In genomic region chr3:134677196-134677986, GRCh38 we compare ENCODE assay signal across 9 cellular contexts. TPM values are rescaled to one million over a fixed set of nuclear protein-coding genes. Genes with fewer than 3 reads are reported as not detected.
DNase-seq lines count a peak whose midpoint lies in the region; ATAC-seq, FAIRE-seq and TF ChIP-seq lines count a peak whose summit lies in the region.
"Had no signal": no experiment of that assay in that cellular context is flagged by ENCODE, and none has a peak within 500 bp of the region (broad histone marks: within the 10 kb centered on the region; RNA-seq: fewer than 3 reads in every experiment).

No MANE protein-coding gene starts in this region.

- no peak overlapping the region for H3K9ac ChIP-seq in SU-DHL-6 (ENCODE audit: low read length)
- H3K9ac ChIP-seq in mesenchymal stem cell (ENCODE audit: low read length) = no peak overlapping the region

- 50% methylated on average over 11 of the region's 11 CpGs for WGBS in mesenchymal stem cell

- no peak for FAIRE-seq in urothelium cell line (lab: Jason Lieb, UNC)
- FAIRE-seq: endometrium had no signal

- H3F3A ChIP-seq in SU-DHL-6 (ENCODE audit: insufficient read depth) = no peaks in the 10 kb centered on the region

- no peak overlapping the region for H3K27ac ChIP-seq in SU-DHL-6 (ENCODE audit: low read depth, low read length)
- H3K27ac ChIP-seq in mesenchymal stem cell (ENCODE audit: low read length, poor library complexity, severe bottlenecking) = no peak overlapping the region

- no peaks in the 10 kb centered on the region for H4K20me1 ChIP-seq in SU-DHL-6 (ENCODE audit: low read depth, low read length)

- H2AK5ac ChIP-seq in mesenchymal stem cell (ENCODE audit: low read length, severe bottlenecking) = no peak overlapping the region

- peak; percentile 95 for ATAC-seq in left ventricle myocardium superior
- no peak for ATAC-seq in HG02642 (IDR thresholded peaks at IDR 0.05; ENCODE audit: poor library complexity, unreplicated experiment)
- ATAC-seq in HG03095 (IDR thresholded peaks at IDR 0.05; ENCODE audit: unreplicated experiment) = no peak

- H3K36me3 ChIP-seq in SU-DHL-6 (ENCODE audit: low read length) (no peaks in the 10 kb centered on the region), mesenchymal stem cell (ENCODE audit: control insufficient read depth in 1 of 2, insufficient read depth in 2 of 2, low read depth in 1 of 2, low read length in 2 of 2) (no peaks in the 10 kb centered on the region)

- no peaks in the 10 kb centered on the region for H3K9me2 ChIP-seq in SU-DHL-6 (replicated peaks; ENCODE audit: insufficient read depth, low read length)

- H2AFZ ChIP-seq in SU-DHL-6 (ENCODE audit: low read depth, low read length, severe bottlenecking) = no peak overlapping the region
- no peak overlapping the region for H2AFZ ChIP-seq in mesenchymal stem cell (ENCODE audit: low read depth, low read length)

- H2BK15ac ChIP-seq in mesenchymal stem cell (ENCODE audit: low read depth, poor library complexity, severe bottlenecking) = no peak overlapping the region

- H3K79me1 ChIP-seq in mesenchymal stem cell (replicated peaks; ENCODE audit: low read length, poor library complexity, severe bottlenecking) = no peaks in the 10 kb centered on the region

- H2BK12ac ChIP-seq in mesenchymal stem cell (ENCODE audit: low read length in 2 of 2) = no peak overlapping the region

- peak; percentile 32 for TF ChIP-seq CTCF in SU-DHL-6 (IDR thresholded peaks at IDR 0.05; ENCODE audit: insufficient read depth, low read length, poor library complexity, severe bottlenecking)

- H3K4me1 ChIP-seq in mesenchymal stem cell (ENCODE audit: control insufficient read depth, insufficient read depth, low read depth, low read length) = no peaks in the 10 kb centered on the region

- DNase-seq in stimulated activated CD4-positive, alpha-beta T cell treated with anti-CD3 and anti-CD28 coated beads, Interleukin-15, amount 100 ng/mL, for 24 hours = peak; percentile 15
- DNase-seq in stimulated activated CD4-positive, alpha-beta T cell treated with anti-CD3 and anti-CD28 coated beads, Interleukin-2, amount 100 ng/mL, for 48 hours = no peak
- DNase-seq in left ventricle myocardium superior (peak; percentile 46), urothelium cell line (ENCODE audit: low spot score) (peak; percentile 21), mesenchymal stem cell (no peak)

- no peak overlapping the region for H3K4me3 ChIP-seq in SU-DHL-6 (ENCODE audit: insufficient read depth, low read length, poor library complexity, severe bottlenecking)
- no peak overlapping the region for H3K4me3 ChIP-seq in mesenchymal stem cell (ENCODE audit: insufficient read depth in 1 of 2, low read depth in 1 of 2, low read length in 2 of 2)

- intact Hi-C loops in left ventricle myocardium superior (cut with micrococcal nuclease) = no loop called here

- H3K23ac ChIP-seq in mesenchymal stem cell (ENCODE audit: low read length in 2 of 2) = no peak overlapping the region

- H2BK5ac ChIP-seq in mesenchymal stem cell (ENCODE audit: low read depth, low read length, poor library complexity, severe bottlenecking) = no peak overlapping the region

- H3K9me3 ChIP-seq in SU-DHL-6 (ENCODE audit: insufficient read depth, low read length) (no peaks in the 10 kb centered on the region; the same call in 1 of the 2 replicates), mesenchymal stem cell (ENCODE audit: control insufficient read depth, low read length) (peaks cover 37% of the 10 kb centered on the region)

- no peak overlapping the region for H3K4ac ChIP-seq in mesenchymal stem cell (ENCODE audit: low read depth in 1 of 2, low read length in 2 of 2)

- no peak overlapping the region for H4K8ac ChIP-seq in mesenchymal stem cell (ENCODE audit: low read length)

- H3K4me2 ChIP-seq in SU-DHL-6 (ENCODE audit: low read depth, low read length, poor library complexity, severe bottlenecking) = no peak overlapping the region
- no peak overlapping the region for H3K4me2 ChIP-seq in mesenchymal stem cell (ENCODE audit: low read length, poor library complexity, severe bottlenecking)

- no peak overlapping the region for H2BK120ac ChIP-seq in mesenchymal stem cell (ENCODE audit: low read depth, low read length)

- H3K27me3 ChIP-seq in SU-DHL-6 (ENCODE audit: low read length) (no peaks in the 10 kb centered on the region), mesenchymal stem cell (ENCODE audit: control insufficient read depth in 1 of 2, insufficient read depth in 1 of 2, low read length in 2 of 2) (peaks cover 0 to 12% of the 10 kb centered on the region in 2 experiments)

- H3K79me2 ChIP-seq in SU-DHL-6 (ENCODE audit: insufficient read depth, low read length) = no peaks in the 10 kb centered on the region

- H3K18ac ChIP-seq in mesenchymal stem cell (ENCODE audit: low read depth in 1 of 2, low read length in 2 of 2) = no peak overlapping the region

- no peak overlapping the region for H3K14ac ChIP-seq in mesenchymal stem cell (ENCODE audit: low read length in 2 of 2)

- H4K91ac ChIP-seq in mesenchymal stem cell (ENCODE audit: low read length) = no peak overlapping the region

RNA-seq across cellular contexts. Expression of gene KY, which starts 26.6 kb away (rescaled TPM):
- 20.6 TPM for total RNA-seq in left ventricle myocardium superior
- not detected for polyA plus RNA-seq in mesenchymal stem cell (2013, experiment 1 of 2)
- not detected for polyA plus RNA-seq in mesenchymal stem cell (2013, experiment 2 of 2)

Comparison
In these comparisons a context has a peak if more than half of its experiments do, and no peak if none do; other contexts are left out.
1. DNase-seq: peak in stimulated activated CD4-positive, alpha-beta T cell treated with anti-CD3 and anti-CD28 coated beads, Interleukin-15, amount 100 ng/mL, for 24 hours (single experiment), left ventricle myocardium superior (single experiment) and urothelium cell line (single experiment); none in stimulated activated CD4-positive, alpha-beta T cell treated with anti-CD3 and anti-CD28 coated beads, Interleukin-2, amount 100 ng/mL, for 48 hours (0 of 2) and mesenchymal stem cell (single experiment).